In the genomic region with DNA sequence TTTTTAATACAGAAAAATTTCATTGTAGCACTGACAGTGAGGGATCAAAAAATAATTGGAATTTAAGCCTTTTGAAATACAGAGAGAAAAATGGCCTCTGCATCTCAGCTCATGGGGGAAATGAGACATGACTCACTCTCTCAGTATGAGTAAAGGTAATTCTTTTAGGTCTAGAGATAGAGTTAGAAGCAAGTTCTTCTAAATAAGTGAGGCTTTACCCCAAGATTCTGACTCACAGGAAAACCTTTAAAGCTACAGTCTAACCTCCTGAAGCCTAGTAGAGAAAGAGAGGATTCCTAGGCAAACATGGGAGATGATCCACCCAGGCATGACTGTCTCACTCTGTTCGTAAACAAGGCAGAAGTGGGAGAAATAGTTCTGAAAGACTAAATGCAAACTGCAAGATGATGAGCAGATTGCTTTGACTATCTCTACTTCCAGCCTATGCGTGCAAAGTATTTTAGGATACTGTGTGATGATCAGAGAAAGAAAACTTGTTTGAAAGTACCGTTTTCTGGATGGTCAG, we compare ENCODE assay signal across 9 cellular contexts.
DNase-seq lines count a peak whose midpoint lies in the region; ATAC-seq and TF ChIP-seq lines count a peak whose summit lies in the region.
"Had no signal": no experiment of that assay in that cellular context is flagged by ENCODE, and none has a peak within 500 bp of the region (broad histone marks: within the 10 kb centered on the region; RNA-seq: fewer than 3 reads in every experiment).

No MANE protein-coding gene starts in this region.

- ATAC-seq in GM18909 (IDR thresholded peaks at IDR 0.05; ENCODE audit: poor library complexity, unreplicated experiment) (peak; percentile 99), HG02840 (IDR thresholded peaks at IDR 0.05; ENCODE audit: low FRiP score, unreplicated experiment) (peak; percentile 95), upper lobe of left lung (ENCODE audit: low FRiP score in 2 of 2) (no peak)
- ATAC-seq: upper lobe of right lung had no signal

- no peaks in the 10 kb centered on the region for H3K9me3 ChIP-seq in smooth muscle cell (replicated peaks; ENCODE audit: low read depth)
- H3K9me3 ChIP-seq in upper lobe of left lung = no peaks in the 10 kb centered on the region
- H3K9me3 ChIP-seq: upper lobe of right lung had no signal

- no peak overlapping the region for H3K4me3 ChIP-seq in smooth muscle cell
- H3K4me3 ChIP-seq in upper lobe of left lung = no peak overlapping the region
- H3K4me3 ChIP-seq: upper lobe of right lung had no signal

- H3F3A ChIP-seq in smooth muscle cell (ENCODE audit: low read depth) = peaks cover 13% of the 10 kb centered on the region

- peak; percentile 27 for DNase-seq in RKO (ENCODE audit: low spot score)
- no peak for DNase-seq in smooth muscle cell (lab: John Stamatoyannopoulos, UW; ENCODE audit: unreplicated experiment)
- DNase-seq in posterior cingulate gyrus = no peak
- no peak for DNase-seq in NCI-H2227 (lab: John Stamatoyannopoulos, UW; ENCODE audit: unreplicated experiment)
- no peak for DNase-seq in upper lobe of left lung
- no peak for DNase-seq in NCI-H1436 treated with DMSO at 0.1 percent for 48 hours (lab: John Stamatoyannopoulos, UW)
- DNase-seq: upper lobe of right lung had no signal

- H3K4me2 ChIP-seq in smooth muscle cell = peak overlapping the region; percentile 72

- intact Hi-C loops in posterior cingulate gyrus (cut with DNase I) = no loop called here

- no peaks in the 10 kb centered on the region for H4K20me1 ChIP-seq in smooth muscle cell (ENCODE audit: low read depth)

- H3K27me3 ChIP-seq in smooth muscle cell (ENCODE audit: low read depth) (no peaks in the 10 kb centered on the region), upper lobe of left lung (no peaks in the 10 kb centered on the region)
- H3K27me3 ChIP-seq: upper lobe of right lung had no signal

- TF ChIP-seq EP300 in upper lobe of left lung (IDR thresholded peaks at IDR 0.05) = no peak

- H3K79me2 ChIP-seq in smooth muscle cell (ENCODE audit: low read depth) = no peaks in the 10 kb centered on the region

- H3K4me1 ChIP-seq in smooth muscle cell (ENCODE audit: low read depth) (peaks cover 7% of the 10 kb centered on the region), upper lobe of left lung (no peaks in the 10 kb centered on the region)
- H3K4me1 ChIP-seq: upper lobe of right lung had no signal

- H2AFZ ChIP-seq in smooth muscle cell (ENCODE audit: low read depth) = peak overlapping the region; percentile 83

- 41% methylated on average over 3 of the region's 3 CpGs for WGBS in smooth muscle cell (ENCODE audit: low lambda C conversion rate)
- WGBS in upper lobe of left lung, 2 donors = 82 to 85% methylated on average over 3 of the region's 3 CpGs

- H3K36me3 ChIP-seq in smooth muscle cell (ENCODE audit: low read depth) (no peaks in the 10 kb centered on the region), upper lobe of left lung (no peaks in the 10 kb centered on the region)
- H3K36me3 ChIP-seq: upper lobe of right lung had no signal

- no peak for TF ChIP-seq CTCF in smooth muscle cell (IDR thresholded peaks at IDR 0.05; ENCODE audit: borderline replicate concordance, insufficient read depth, poor library complexity, severe bottlenecking)
- no peak for TF ChIP-seq CTCF in upper lobe of left lung (IDR thresholded peaks at IDR 0.05)

- TF ChIP-seq POLR2A in upper lobe of left lung (IDR thresholded peaks at IDR 0.05) = no peak

- H3K27ac ChIP-seq in smooth muscle cell (ENCODE audit: low read depth) (peak overlapping the region; percentile 96), upper lobe of left lung (no peak overlapping the region)
- H3K27ac ChIP-seq: upper lobe of right lung had no signal

- peak overlapping the region; percentile 42 for H3K9ac ChIP-seq in smooth muscle cell (ENCODE audit: low read depth)

Comparison
In these comparisons a context has a peak if more than half of its experiments do, and no peak if none do; other contexts are left out.
1. ATAC-seq: peak in GM18909 (single experiment) and HG02840 (single experiment); none in upper lobe of left lung (0 of 2).